6 cellular contexts compared by ENCODE assay signal in genomic region chr10:12916587-12916986, GRCh38.
"Had no signal": no experiment of that assay in that cellular context is flagged by ENCODE, and none has a peak within 500 bp of the region (broad histone marks: within the 10 kb centered on the region; RNA-seq: fewer than 3 reads in every experiment).

No MANE protein-coding gene starts in this region.

- H3K27ac Mint-ChIP-seq: H9 had no signal

- H3K4me3 ChIP-seq: GM23248, K562 had no signal

- H3K4me1 Mint-ChIP-seq: H9 had no signal

- DNase-seq: GM23248, GOT3, H9, HCEC 1CT, IMR-90 had no signal

- H3K9me3 Mint-ChIP-seq: H9 had no signal

- ATAC-seq: K562 had no signal

- H3K9ac ChIP-seq: GM23248 had no signal

- H3K27ac ChIP-seq: GM23248 had no signal

- H3K4me3 Mint-ChIP-seq: H9 had no signal

- H2AFZ ChIP-seq: GM23248 had no signal
